ENCODE assay signal across 27 cellular contexts in genomic region chr1:156451486-156452184, GRCh38. TPM values are rescaled to one million over a fixed set of nuclear protein-coding genes. Genes with fewer than 3 reads are reported as not detected.
A peak's percentile ranks its signal among the peaks of the same experiment; 100 is the strongest.
DNase-seq lines count a peak whose midpoint lies in the region; ATAC-seq and TF ChIP-seq lines count a peak whose summit lies in the region.
"Had no signal": no experiment of that assay in that cellular context is flagged by ENCODE, and none has a peak within 500 bp of the region (broad histone marks: within the 10 kb centered on the region; RNA-seq: fewer than 3 reads in every experiment).

No MANE protein-coding gene starts in this region.

- no peak for TF ChIP-seq EP300 in gastroesophageal sphincter (IDR thresholded peaks at IDR 0.05)

- in situ Hi-C loops in astrocyte of the spinal cord (cut with HindIII; ENCODE audit: low sequenced_read_pairs): no loop called here

- H3K27me3 ChIP-seq in Loucy (ENCODE audit: insufficient read depth, low read length, poor library complexity, severe bottlenecking): no peaks in the 10 kb centered on the region
- H3K27me3 ChIP-seq in gastroesophageal sphincter: no peaks in the 10 kb centered on the region
- H3K27me3 ChIP-seq: adrenal gland, body of pancreas, gastrocnemius medialis had no signal

- H3K9me3 ChIP-seq in Loucy (ENCODE audit: insufficient read depth, low read depth, low read length) (no peaks in the 10 kb centered on the region), gastroesophageal sphincter (no peaks in the 10 kb centered on the region)
- H3K9me3 ChIP-seq: adrenal gland, body of pancreas, gastrocnemius medialis, SK-N-SH had no signal

- ATAC-seq in left colon: peak; percentile 54
- no peak for ATAC-seq in gastroesophageal sphincter
- ATAC-seq: body of pancreas, gastrocnemius medialis, left cardiac atrium had no signal

- no peak overlapping the region for H2AFZ ChIP-seq in Loucy (ENCODE audit: low read length)

- intact Hi-C loops in left colon (cut with DNase I, micrococcal nuclease): no loop called here

- H3K36me3 ChIP-seq in Loucy (ENCODE audit: insufficient read depth, low read length) (no peaks in the 10 kb centered on the region), gastroesophageal sphincter (no peaks in the 10 kb centered on the region)
- H3K36me3 ChIP-seq: adrenal gland, gastrocnemius medialis had no signal

- no peaks in the 10 kb centered on the region for H3F3A ChIP-seq in Loucy (ENCODE audit: low read depth)

- WGBS in gastroesophageal sphincter (ENCODE audit: low coverage in 1 of 2), 2 donors: 57 to 71% methylated on average over 4 to 5 of the region's 5 CpGs

- H3K9ac ChIP-seq in Loucy (ENCODE audit: low read depth, low read length, poor library complexity, severe bottlenecking): no peak overlapping the region
- H3K9ac ChIP-seq: SK-N-SH had no signal

- no peak for TF ChIP-seq POLR2A in gastroesophageal sphincter (IDR thresholded peaks at IDR 0.05)

- H3K79me2 ChIP-seq in Loucy (ENCODE audit: insufficient read depth, low read length): no peaks in the 10 kb centered on the region

- no peak overlapping the region for H3K27ac ChIP-seq in 22Rv1
- no peak overlapping the region for H3K27ac ChIP-seq in gastroesophageal sphincter
- H3K27ac ChIP-seq: adrenal gland, body of pancreas, gastrocnemius medialis, skin epidermis had no signal

- no peaks in the 10 kb centered on the region for H3K9me2 ChIP-seq in Loucy (replicated peaks; ENCODE audit: low read depth, low read length)
- H3K9me2 ChIP-seq: SK-N-SH had no signal

- no peak for DNase-seq in astrocyte of the spinal cord (ENCODE audit: low read depth, low spot score)
- no peak for DNase-seq in left colon
- no peak for DNase-seq in NCI-H1694 treated with DMSO at 0.1 percent for 48 hours (lab: John Stamatoyannopoulos, UW)
- DNase-seq in NCI-H2029 treated with DMSO at 0.1 percent for 48 hours (lab: John Stamatoyannopoulos, UW): no peak
- no peak for DNase-seq in mucosa of gallbladder (ENCODE audit: low spot score)
- DNase-seq: activated CD4-positive, alpha-beta T cell treated with anti-CD3 and anti-CD28 coated beads, Interleukin-2, amount 50 U/mL, for 48 hours; activated CD4-positive, CD25-positive, alpha-beta regulatory T cell treated with anti-CD3 and anti-CD28 coated beads, Interleukin-2, amount 50 U/mL, for 72 hours; activated naive CD4-positive, alpha-beta T cell treated with anti-CD3 and anti-CD28 coated beads, Interleukin-2, amount 10 ng/mL, durations not matched to agents 7 days and 5 days; adrenal gland; body of pancreas; CD4-positive, CD25-positive, alpha-beta regulatory T cell; dermis blood vessel endothelial cell; gastrocnemius medialis; GOT3; left cardiac atrium; MV-4-11; NCI-H1436; NCI-H446; NCI-H82; nephron progenitor cell; SK-N-SH; stimulated activated CD4-positive, alpha-beta T cell treated with anti-CD3 and anti-CD28 coated beads, Interleukin-1b, Interleukin-23, amount 100 ng/mL, for 48 hours; stimulated activated naive CD4-positive, alpha-beta T cell treated with Interleukin-2 at 50 U/mL for 16 hours had no signal

- H3K4me1 ChIP-seq in Loucy (ENCODE audit: insufficient read depth, low read length, poor library complexity, severe bottlenecking): peaks cover 5% of the 10 kb centered on the region
- H3K4me1 ChIP-seq in gastroesophageal sphincter: peaks cover 0 to 9% (median 0%) of the 10 kb centered on the region in 3 donors
- H3K4me1 ChIP-seq: gastrocnemius medialis had no signal

- no peaks in the 10 kb centered on the region for H4K20me1 ChIP-seq in Loucy (ENCODE audit: insufficient read depth, low read length, poor library complexity, severe bottlenecking)

- H3K4me3 ChIP-seq in Loucy (ENCODE audit: low read length, poor library complexity, severe bottlenecking) (no peak overlapping the region), astrocyte of the spinal cord (ENCODE audit: low read depth, low read length) (no peak overlapping the region), gastroesophageal sphincter (no peak overlapping the region)
- H3K4me3 ChIP-seq: adrenal gland, body of pancreas, gastrocnemius medialis, skin epidermis had no signal

- H3K4me2 ChIP-seq in Loucy (ENCODE audit: low read depth, low read length, poor library complexity, severe bottlenecking): no peak overlapping the region
- H3K4me2 ChIP-seq: SK-N-SH had no signal

- TF ChIP-seq CTCF in 22Rv1 (IDR thresholded peaks at IDR 0.05) (peak; percentile 34), Loucy (conservative IDR thresholded peaks at IDR 0.05; ENCODE audit: low read length) (peak; percentile 42), astrocyte of the spinal cord (IDR thresholded peaks at IDR 0.05; ENCODE audit: low read depth, low read length) (peak; percentile 8), gastroesophageal sphincter (IDR thresholded peaks at IDR 0.05) (no peak)

RNA-seq across cellular contexts. Expression of gene MEF2D, which starts 48.9 kb away (rescaled TPM):
- total RNA-seq in left colon (10 to 100 TPM; 45.9 to 66.4 TPM), gastroesophageal sphincter (10 to 100 TPM; 49.0 to 94.3 (median 67.1) TPM), mucosa of gallbladder (57.8 TPM)

Comparison
In these comparisons a context has a peak if more than half of its experiments do, and no peak if none do; other contexts are left out.
1. CTCF ChIP-seq: peak in 22Rv1 (single experiment), Loucy (single experiment) and astrocyte of the spinal cord (single experiment); none in gastroesophageal sphincter (0 of 4).